16 cellular contexts compared by ENCODE assay signal in genomic region chr4:1045595-1046201, GRCh38. TPM values are rescaled to one million over a fixed set of nuclear protein-coding genes. Genes with fewer than 3 reads are reported as not detected.
DNase-seq lines count a peak whose midpoint lies in the region; ATAC-seq, FAIRE-seq and TF ChIP-seq lines count a peak whose summit lies in the region.
"Had no signal": no experiment of that assay in that cellular context is flagged by ENCODE, and none has a peak within 500 bp of the region (broad histone marks: within the 10 kb centered on the region; RNA-seq: fewer than 3 reads in every experiment).

No MANE protein-coding gene starts in this region.

- TF ChIP-seq CTCF in dorsolateral prefrontal cortex (IDR thresholded peaks at IDR 0.05 in 54 of 56, conservative IDR thresholded peaks at IDR 0.05 in 2 of 56; ENCODE audit: low read depth in 1 of 56, partially characterized antibody in 56 of 56) = no peak
- no peak for TF ChIP-seq CTCF in pancreas (IDR thresholded peaks at IDR 0.05)
- TF ChIP-seq CTCF in brain microvascular endothelial cell (IDR thresholded peaks at IDR 0.05; ENCODE audit: low read depth, low read length, missing control alignments) = no peak

- H3K27me3 ChIP-seq in dorsolateral prefrontal cortex (peaks cover 0 to 20% (median 0%) of the 10 kb centered on the region in 45 donors), pancreas (no peaks in the 10 kb centered on the region), brain microvascular endothelial cell (replicated peaks) (no peaks in the 10 kb centered on the region)
- H3K27me3 ChIP-seq: ascending aorta, MG63 had no signal

- intact Hi-C loops in dorsolateral prefrontal cortex (cut with DNase I) (loop anchor here (5.0 to 10.0 kb wide), 2 partner anchors 33 to 149 kb away; partner anchors contain the start of gene FGFRL1 (in 1 of the 2)), pancreas (cut with DNase I) (no loop called here)

- no peaks in the 10 kb centered on the region for H3K9me3 ChIP-seq in pancreas
- H3K9me3 ChIP-seq: ascending aorta, MG63, neutrophil had no signal

- CTCF ChIA-PET in HEK293T (lab: Yijun Ruan, JAX) = no interaction called here

- H3K4me3 ChIP-seq in dorsolateral prefrontal cortex (peak overlapping the region in 37 of 59 donors; percentile 1 to 61 (median 35)), pancreas (no peak overlapping the region), brain microvascular endothelial cell (ENCODE audit: low read depth, low read length) (no peak overlapping the region)
- H3K4me3 ChIP-seq: MG63 had no signal

- H3K4me1 ChIP-seq in pancreas = peaks cover 0 to 11% (median 5%) of the 10 kb centered on the region in 3 donors

- H3K27ac ChIP-seq in dorsolateral prefrontal cortex (peak overlapping the region in 11 of 59 donors; percentile 20 to 78 (median 59)), pancreas (no peak overlapping the region), brain microvascular endothelial cell (no peak overlapping the region)
- H3K27ac ChIP-seq: 22Rv1, neutrophil had no signal

- POLR2A ChIA-PET in HEK293T (lab: Yijun Ruan, JAX) = no interaction called here

- peak; percentile 90 for DNase-seq in DMS53 (lab: John Stamatoyannopoulos, UW)
- DNase-seq in DMS53 treated with DMSO at 0.1 percent for 48 hours (lab: John Stamatoyannopoulos, UW; ENCODE audit: unreplicated experiment) = no peak
- peak; percentile 65 for DNase-seq in HEK293T (ENCODE audit: extremely low spot score)
- DNase-seq in dorsolateral prefrontal cortex = peak in 3 of 10 donors; percentile 38 to 42 (median 39)
- DNase-seq in pancreas = peak in 5 of 6 donors; percentile 2 to 72 (median 52)
- no peak for DNase-seq in brain microvascular endothelial cell
- DNase-seq in CD1c-positive myeloid dendritic cell (ENCODE audit: extremely low spot score) = no peak
- DNase-seq: activated effector memory CD4-positive, alpha-beta T cell treated with Interleukin-2 at 50 U/mL for 16 hours; DMS79 had no signal

- in situ Hi-C loops in brain microvascular endothelial cell (cut with HindIII; ENCODE audit: low pct_ligation_motif_present, low sequenced_read_pairs) = no loop called here

- ATAC-seq in pancreas (peak in 1 of 4 donors; percentile 55), HG02623 (IDR thresholded peaks at IDR 0.05; ENCODE audit: unreplicated experiment) (no peak)
- ATAC-seq: esophagus mucosa had no signal

- no peak for FAIRE-seq in pancreas (lab: Jason Lieb, UNC)
- FAIRE-seq: small intestine had no signal

- WGBS in pancreas, 2 donors = 46 to 64% methylated on average over 17 to 36 of the region's 36 CpGs

- H3K36me3 ChIP-seq in pancreas = no peaks in the 10 kb centered on the region
- H3K36me3 ChIP-seq in brain microvascular endothelial cell (replicated peaks) = no peaks in the 10 kb centered on the region
- H3K36me3 ChIP-seq: ascending aorta, MG63, neutrophil had no signal

TF ChIP-seq in HEK293T, 16 proteins besides CTCF, POLR2A, EP300 and RAD21:
- TF ChIP-seq FOXM1 (IDR thresholded peaks at IDR 0.05; ENCODE audit: borderline replicate concordance) (no peak), FOXK2 (IDR thresholded peaks at IDR 0.05) (no peak), HDGF (IDR thresholded peaks at IDR 0.05; ENCODE audit: borderline replicate concordance) (no peak), BHLHE40 (IDR thresholded peaks at IDR 0.05; ENCODE audit: borderline replicate concordance) (no peak), LEF1 (IDR thresholded peaks at IDR 0.05; ENCODE audit: borderline replicate concordance) (no peak), SUZ12 (IDR thresholded peaks at IDR 0.05) (no peak), TARDBP (IDR thresholded peaks at IDR 0.05) (no peak), SP1 (IDR thresholded peaks at IDR 0.05) (no peak), CTBP1 (IDR thresholded peaks at IDR 0.05; ENCODE audit: borderline replicate concordance) (no peak), ARNT (IDR thresholded peaks at IDR 0.05) (no peak), ELF4 (IDR thresholded peaks at IDR 0.05) (no peak), NFRKB (IDR thresholded peaks at IDR 0.05) (no peak), ZNF384 (IDR thresholded peaks at IDR 0.05) (no peak)
- TF ChIP-seq, protein P1, sequence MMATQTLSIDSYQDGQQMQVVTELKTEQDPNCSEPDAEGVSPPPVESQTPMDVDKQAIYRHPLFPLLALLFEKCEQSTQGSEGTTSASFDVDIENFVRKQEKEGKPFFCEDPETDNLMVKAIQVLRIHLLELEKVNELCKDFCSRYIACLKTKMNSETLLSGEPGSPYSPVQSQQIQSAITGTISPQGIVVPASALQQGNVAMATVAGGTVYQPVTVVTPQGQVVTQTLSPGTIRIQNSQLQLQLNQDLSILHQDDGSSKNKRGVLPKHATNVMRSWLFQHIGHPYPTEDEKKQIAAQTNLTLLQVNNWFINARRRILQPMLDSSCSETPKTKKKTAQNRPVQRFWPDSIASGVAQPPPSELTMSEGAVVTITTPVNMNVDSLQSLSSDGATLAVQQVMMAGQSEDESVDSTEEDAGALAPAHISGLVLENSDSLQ (IDR thresholded peaks at IDR 0.05) = no peak

RNA-seq across cellular contexts. Expression of gene FGFRL1, which starts 34.3 kb away (rescaled TPM):
- total RNA-seq in dorsolateral prefrontal cortex (100 to 1,000 TPM in 1 of 120 experiments, 10 to 100 TPM in 119; 18.7 to 109 (median 38.4) TPM), pancreas (10 to 100 TPM; 25.1 to 41.4 (median 31.1) TPM)
- polyA plus RNA-seq in pancreas = 10 to 100 TPM; 15.4 to 42.8 TPM

RNA-seq across cellular contexts. Expression of gene SLC26A1, which starts 52.5 kb away (rescaled TPM):
- 1 to 10 TPM in 104 of 120 experiments, under 1 TPM in 16; 0.53 to 4.6 (median 1.6) TPM for total RNA-seq in dorsolateral prefrontal cortex
- 1 to 10 TPM in 2 of 6 donors, under 1 TPM in 4; 0.28 to 1.7 (median 0.66) TPM for total RNA-seq in pancreas
- 1 to 10 TPM in 1 of 2 donors, under 1 TPM in 1; 0.45 to 1.6 TPM for polyA plus RNA-seq in pancreas
- total RNA-seq: ascending aorta, esophagus mucosa had no signal

RNA-seq across cellular contexts. Expression of gene IDUA, which starts 58.9 kb away (rescaled TPM):
- 10 to 100 TPM; 25.5 to 80.1 (median 43.3) TPM for total RNA-seq in dorsolateral prefrontal cortex
- total RNA-seq in pancreas = 10 to 100 TPM; 17.6 to 33.7 (median 20.2) TPM
- 10 to 100 TPM; 40.7 to 56.9 TPM for polyA plus RNA-seq in pancreas

Comparison
In these comparisons a context has a peak if more than half of its experiments do, and no peak if none do; other contexts are left out.
1. DNase-seq: peak in DMS53 (single experiment), HEK293T (single experiment) and pancreas (5 of 6); none in DMS53 treated with DMSO at 0.1 percent for 48 hours (single experiment), brain microvascular endothelial cell (single experiment) and CD1c-positive myeloid dendritic cell (single experiment).
2. H3K4me3 ChIP-seq: peak in dorsolateral prefrontal cortex (37 of 59); none in pancreas (0 of 4) and brain microvascular endothelial cell (single experiment).
3. intact Hi-C loops: an anchor here in dorsolateral prefrontal cortex (5.0 to 10.0 kb wide); none called in pancreas.